26 cellular contexts compared by ENCODE assay signal in the genomic region with DNA sequence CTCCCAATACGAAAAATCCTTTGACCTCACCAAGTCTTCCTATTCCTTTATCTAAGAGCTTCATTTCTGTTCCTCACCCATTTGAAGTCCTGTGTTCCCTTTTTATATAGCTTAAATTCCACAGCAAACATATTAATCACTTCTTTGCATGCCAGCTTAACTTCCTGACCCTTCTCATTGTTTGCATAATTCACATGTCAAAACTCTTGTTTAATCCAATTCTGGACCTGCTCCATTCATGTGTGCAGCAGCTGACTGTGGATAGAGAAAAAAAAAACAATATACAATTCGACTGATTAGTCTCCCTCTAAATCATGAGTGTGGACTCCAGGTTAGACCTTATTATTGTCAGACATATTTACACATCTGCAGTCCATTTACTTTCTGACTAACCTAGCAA.
"Had no signal": no experiment of that assay in that cellular context is flagged by ENCODE, and none has a peak within 500 bp of the region (broad histone marks: within the 10 kb centered on the region; RNA-seq: fewer than 3 reads in every experiment).

No MANE protein-coding gene starts in this region.

- H3K36me3 ChIP-seq: gastrocnemius medialis, heart left ventricle, left lung, neutrophil, pancreas, right atrium auricular region, tibial nerve, upper lobe of left lung had no signal

- H3K27ac ChIP-seq: gastrocnemius medialis, heart left ventricle, hepatocyte, left lung, neutrophil, pancreas, right atrium auricular region, testis, tibial nerve, upper lobe of left lung had no signal

- DNase-seq: cortex of kidney; effector memory CD8-positive, alpha-beta T cell; foreskin fibroblast; gastrocnemius medialis; heart left ventricle; left cardiac atrium; left lung; mesenchymal stem cell; mucosa of descending colon; naive B cell; pancreas; stimulated activated CD4-positive, alpha-beta T cell treated with anti-CD3 and anti-CD28 coated beads, Interleukin-12 subunit alpha, Interleukin-12 subunit beta, amount 100 ng/mL, for 4 hours; stimulated activated CD4-positive, alpha-beta T cell treated with anti-CD3 and anti-CD28 coated beads, Interleukin-2, amount 100 ng/mL, for 24 hours; stimulated activated CD4-positive, alpha-beta T cell treated with anti-CD3 and anti-CD28 coated beads, Interleukin-4, amount 100 ng/mL, for 24 hours; stimulated activated naive CD4-positive, alpha-beta T cell treated with Interleukin-2 at 50 U/mL for 16 hours; substantia nigra; testis; upper lobe of left lung had no signal

- H3K27me3 ChIP-seq: gastrocnemius medialis, heart left ventricle, hepatocyte, left lung, neutrophil, pancreas, right atrium auricular region, testis, tibial nerve, upper lobe of left lung had no signal

- H3K9me3 ChIP-seq: gastrocnemius medialis, heart left ventricle, left lung, mucosa of descending colon, neutrophil, pancreas, right atrium auricular region, testis, tibial nerve, upper lobe of left lung had no signal

- H3K4me1 ChIP-seq: gastrocnemius medialis, heart left ventricle, left lung, pancreas, right atrium auricular region, testis, tibial nerve, upper lobe of left lung had no signal

- FAIRE-seq: endometrium, islet of Langerhans, pancreas, urothelium cell line had no signal

- H3K4me3 ChIP-seq: gastrocnemius medialis, heart left ventricle, hepatocyte, left lung, mucosa of descending colon, pancreas, right atrium auricular region, smooth muscle cell, testis, tibial nerve, upper lobe of left lung had no signal
